In the genomic region with DNA sequence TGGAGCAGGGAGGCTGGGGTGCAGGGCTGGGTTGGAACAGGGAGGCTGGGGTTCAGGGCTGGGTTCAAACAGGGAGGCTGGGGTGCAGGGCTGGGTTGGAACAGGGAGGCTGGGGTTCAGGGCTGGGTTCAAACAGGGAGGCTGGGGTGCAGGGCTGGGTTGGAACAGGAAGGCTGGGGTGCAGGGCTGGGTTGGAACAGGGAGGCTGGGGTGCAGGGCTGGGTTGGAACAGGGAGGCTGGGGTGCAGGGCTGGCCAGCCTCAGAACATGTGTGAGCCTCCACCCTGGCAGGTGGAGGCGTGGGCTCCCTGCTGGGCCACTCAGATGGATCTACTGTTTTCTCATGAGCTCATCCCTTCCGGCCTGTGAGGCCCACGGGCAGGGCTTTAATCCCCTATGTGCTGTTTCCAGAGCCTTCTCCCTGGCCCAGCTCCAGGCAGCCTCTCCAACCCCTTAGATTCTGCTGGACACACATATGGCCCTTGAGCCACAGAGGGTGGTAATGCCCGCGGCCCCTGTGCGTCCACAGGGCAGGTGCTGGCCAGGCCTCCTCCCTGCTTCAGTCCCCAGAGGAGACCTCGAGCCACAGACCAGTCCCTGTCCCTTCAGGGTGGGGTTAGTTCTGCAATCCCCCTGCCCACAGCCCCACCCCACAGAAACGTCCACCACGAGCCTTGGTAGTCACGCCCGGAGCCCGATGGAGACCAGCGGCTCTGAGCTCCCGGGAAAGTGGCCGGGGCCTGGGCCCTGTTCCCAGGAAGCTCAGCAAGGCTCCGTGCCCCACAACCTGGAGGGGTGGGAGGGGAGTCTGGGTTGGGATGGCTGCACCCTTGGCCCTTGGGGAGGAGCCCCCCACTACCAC, we compare ENCODE assay signal across 28 cellular contexts.
DNase-seq lines count a peak whose midpoint lies in the region.
"Had no signal": no experiment of that assay in that cellular context is flagged by ENCODE, and none has a peak within 500 bp of the region (broad histone marks: within the 10 kb centered on the region; RNA-seq: fewer than 3 reads in every experiment).

No MANE protein-coding gene starts in this region.

- DNase-seq in NCI-H82 (lab: John Stamatoyannopoulos, UW) (peak; percentile 12), NCI-H82 treated with DMSO at 0.1 percent for 48 hours (lab: John Stamatoyannopoulos, UW; ENCODE audit: unreplicated experiment) (no peak), NCI-H510A (lab: John Stamatoyannopoulos, UW) (peak; percentile 48), cerebellum (ENCODE audit: low spot score) (peak; percentile 22), posterior vena cava (ENCODE audit: low spot score) (peak; percentile 76), ureter (ENCODE audit: low spot score) (no peak), HK-2 (ENCODE audit: unreplicated experiment) (no peak)
- DNase-seq in activated CD8-positive, alpha-beta memory T cell treated with anti-CD3 and anti-CD28 coated beads for 24 hours = no peak
- DNase-seq: activated CD4-positive, alpha-beta T cell treated with anti-CD3 and anti-CD28 coated beads, Interleukin-2, amount 50 U/mL, for 48 hours; activated naive CD4-positive, alpha-beta T cell treated with Interleukin-2 at 50 U/mL for 16 hours; BE2C; body of pancreas; CD8-positive, alpha-beta T cell; esophagus squamous epithelium; foreskin melanocyte; H9; heart right ventricle; IMR-90; kidney glomerular epithelial cell; NCI-H1048; NCI-H1694 treated with DMSO at 0.1 percent for 48 hours; NCI-H526; occipital lobe; RPMI8226; sigmoid colon; SK-N-SH; stimulated activated CD4-positive, alpha-beta T cell treated with anti-CD3 and anti-CD28 coated beads, Interleukin-4, amount 100 ng/mL, for 24 hours; tibial artery had no signal

- intact Hi-C loops in posterior vena cava (cut with DNase I) = no loop called here

Comparison
In these comparisons a context has a peak if more than half of its experiments do, and no peak if none do; other contexts are left out.
1. DNase-seq: peak in NCI-H82 (single experiment), NCI-H510A (single experiment), cerebellum (single experiment) and posterior vena cava (single experiment); none in NCI-H82 treated with DMSO at 0.1 percent for 48 hours (single experiment), ureter (single experiment), HK-2 (single experiment) and activated CD8-positive, alpha-beta memory T cell treated with anti-CD3 and anti-CD28 coated beads for 24 hours (single experiment).